In genomic region chr6:3229566-3230274, GRCh38 we compare ENCODE assay signal across 8 cellular contexts. TPM values are rescaled to one million over a fixed set of nuclear protein-coding genes. Genes with fewer than 3 reads are reported as not detected.
A peak's percentile ranks its signal among the peaks of the same experiment; 100 is the strongest.
DNase-seq lines count a peak whose midpoint lies in the region; ATAC-seq, FAIRE-seq and TF ChIP-seq lines count a peak whose summit lies in the region.

No MANE protein-coding gene starts in this region.

- H3K27ac Mint-ChIP-seq in activated CD8-positive, alpha-beta T cell treated with anti-CD3 and anti-CD28 coated beads, Interleukin-2, amount 10 ng/mL, durations not matched to agents 7 days and 5 days: no peak overlapping the region

- peaks cover 81% of the 10 kb centered on the region for H3K27me3 Mint-ChIP-seq in activated CD8-positive, alpha-beta T cell treated with anti-CD3 and anti-CD28 coated beads, Interleukin-2, amount 10 ng/mL, durations not matched to agents 7 days and 5 days (ENCODE audit: low read depth)

- peak; percentile 60 for ATAC-seq in activated CD8-positive, alpha-beta T cell treated with anti-CD3 and anti-CD28 coated beads, Interleukin-2, amount 10 ng/mL, durations not matched to agents 7 days and 5 days
- no peak for ATAC-seq in omental fat pad (ENCODE audit: low FRiP score)

- FAIRE-seq in frontal cortex (lab: Jason Lieb, UNC): no peak

- peaks cover 39% of the 10 kb centered on the region for H3K27me3 ChIP-seq in layer of hippocampus (ENCODE audit: control insufficient read depth, insufficient read depth, low read length)

- H3K4me3 Mint-ChIP-seq in activated CD8-positive, alpha-beta T cell treated with anti-CD3 and anti-CD28 coated beads, Interleukin-2, amount 10 ng/mL, durations not matched to agents 7 days and 5 days: peak overlapping the region; percentile 53

- no peaks in the 10 kb centered on the region for H3K36me3 Mint-ChIP-seq in activated CD8-positive, alpha-beta T cell treated with anti-CD3 and anti-CD28 coated beads, Interleukin-2, amount 10 ng/mL, durations not matched to agents 7 days and 5 days (ENCODE audit: low read depth)

- CTCF ChIA-PET in activated CD8-positive, alpha-beta T cell treated with anti-CD3 and anti-CD28 coated beads, Interleukin-2, amount 10 ng/mL, durations not matched to agents 7 days and 5 days (lab: Charles Lee): interaction anchor here (1.0 to 4.3 kb wide), 2 partner anchors 21 to 24 kb away, joined by 3 to 19 read pairs; no protein-coding TSS in a partner anchor

- DNase-seq in COR-L47 (lab: John Stamatoyannopoulos, UW) (peak; percentile 87), NCI-H1105 (lab: John Stamatoyannopoulos, UW) (peak; percentile 79), frontal cortex (ENCODE audit: low spot score in 2 of 2) (no peak), NOMO-1 treated with dmso at 0.1 percent for 144 hours (lab: John Stamatoyannopoulos, UW; ENCODE audit: unreplicated experiment) (no peak), omental fat pad (ENCODE audit: low spot score) (no peak)
- peak; percentile 51 for DNase-seq in activated CD8-positive, alpha-beta T cell treated with anti-CD3 and anti-CD28 coated beads, Interleukin-2, amount 10 ng/mL, durations not matched to agents 7 days and 5 days
- no peak for DNase-seq in activated CD4-positive, CD25-positive, alpha-beta regulatory T cell treated with anti-CD3 and anti-CD28 coated beads, Interleukin-2, amount 50 U/mL, for 72 hours

- TF ChIP-seq CTCF in omental fat pad (IDR thresholded peaks at IDR 0.05): no peak

- peaks cover 46% of the 10 kb centered on the region for H3K4me1 Mint-ChIP-seq in activated CD8-positive, alpha-beta T cell treated with anti-CD3 and anti-CD28 coated beads, Interleukin-2, amount 10 ng/mL, durations not matched to agents 7 days and 5 days (ENCODE audit: low read depth)

- H3K27ac ChIP-seq in layer of hippocampus (ENCODE audit: low read depth, low read length): peak overlapping the region; percentile 62

- no peaks in the 10 kb centered on the region for H3K9me3 Mint-ChIP-seq in activated CD8-positive, alpha-beta T cell treated with anti-CD3 and anti-CD28 coated beads, Interleukin-2, amount 10 ng/mL, durations not matched to agents 7 days and 5 days (ENCODE audit: insufficient read depth)

- POLR2A ChIA-PET in activated CD8-positive, alpha-beta T cell treated with anti-CD3 and anti-CD28 coated beads, Interleukin-2, amount 10 ng/mL, durations not matched to agents 7 days and 5 days (lab: Charles Lee): no interaction called here

RNA-seq across cellular contexts. Expression of gene TUBB2B, which starts 2.3 kb away (rescaled TPM):
- total RNA-seq in activated CD8-positive, alpha-beta T cell treated with anti-CD3 and anti-CD28 coated beads, Interleukin-2, amount 10 ng/mL, durations not matched to agents 7 days and 5 days: not detected
- total RNA-seq in frontal cortex (5,262 TPM), omental fat pad (1 to 10 TPM; 2.4 to 8.9 (median 3.9) TPM)

RNA-seq across cellular contexts. Expression of gene PSMG4, which starts 29.0 kb away (rescaled TPM):
- total RNA-seq in activated CD8-positive, alpha-beta T cell treated with anti-CD3 and anti-CD28 coated beads, Interleukin-2, amount 10 ng/mL, durations not matched to agents 7 days and 5 days: 10 to 100 TPM; 35.3 to 35.5 TPM
- total RNA-seq in frontal cortex (32.2 TPM), omental fat pad (10 to 100 TPM in 3 of 4 donors, 1 to 10 TPM in 1; 6.8 to 25.2 (median 23.3) TPM)

Comparison
In these comparisons a context has a peak if more than half of its experiments do, and no peak if none do; other contexts are left out.
1. DNase-seq: peak in COR-L47 (single experiment), NCI-H1105 (single experiment) and activated CD8-positive, alpha-beta T cell treated with anti-CD3 and anti-CD28 coated beads, Interleukin-2, amount 10 ng/mL, durations not matched to agents 7 days and 5 days (single experiment); none in activated CD4-positive, CD25-positive, alpha-beta regulatory T cell treated with anti-CD3 and anti-CD28 coated beads, Interleukin-2, amount 50 U/mL, for 72 hours (single experiment), frontal cortex (0 of 2), NOMO-1 treated with dmso at 0.1 percent for 144 hours (single experiment) and omental fat pad (single experiment).
2. RNA of gene TUBB2B, which starts 2.3 kb away (total RNA-seq): 5,262 TPM in frontal cortex (single experiment); 2.4 to 8.9 TPM in omental fat pad and not detected in activated CD8-positive, alpha-beta T cell treated with anti-CD3 and anti-CD28 coated beads, Interleukin-2, amount 10 ng/mL, durations not matched to agents 7 days and 5 days; every median in the first group is over 100 times any median in the second.